24 cellular contexts compared by ENCODE assay signal in genomic region chr13:43782686-43783085, GRCh38. TPM values are rescaled to one million over a fixed set of nuclear protein-coding genes. Genes with fewer than 3 reads are reported as not detected.
A peak's percentile ranks its signal among the peaks of the same experiment; 100 is the strongest.
DNase-seq lines count a peak whose midpoint lies in the region; ATAC-seq and TF ChIP-seq lines count a peak whose summit lies in the region.
"Had no signal": no experiment of that assay in that cellular context is flagged by ENCODE, and none has a peak within 500 bp of the region (broad histone marks: within the 10 kb centered on the region; RNA-seq: fewer than 3 reads in every experiment).

No MANE protein-coding gene starts in this region.

- H3K36me3 Mint-ChIP-seq in MCF 10A (ENCODE audit: insufficient read depth, unreplicated experiment), result no peaks in the 10 kb centered on the region
- no peaks in the 10 kb centered on the region for H3K36me3 Mint-ChIP-seq in neural crest cell (ENCODE audit: low read depth)
- H3K36me3 Mint-ChIP-seq: CD4-positive, alpha-beta memory T cell; T-cell had no signal

- CTCF ChIA-PET in MCF 10A (lab: Yijun Ruan, JAX), result interaction anchor here (0.7 to 1.3 kb wide), 2 partner anchors 18 to 542 kb away, joined by 3 read pairs; no protein-coding TSS in a partner anchor

- H3K4me1 ChIP-seq in breast epithelium, result no peaks in the 10 kb centered on the region
- H3K4me1 ChIP-seq in esophagus muscularis mucosa, result peaks cover 28 to 54% (median 49%) of the 10 kb centered on the region in 4 donors

- H3K9me3 Mint-ChIP-seq in MCF 10A (ENCODE audit: unreplicated experiment), result no peaks in the 10 kb centered on the region
- no peaks in the 10 kb centered on the region for H3K9me3 Mint-ChIP-seq in neural crest cell
- H3K9me3 Mint-ChIP-seq: T-cell had no signal

- H3K27me3 ChIP-seq in breast epithelium (no peaks in the 10 kb centered on the region), esophagus muscularis mucosa (peaks cover 0 to 4% (median 0%) of the 10 kb centered on the region in 4 donors)

- no TSS peak for BruUV-seq in MCF 10A (replicated peaks; lab: Mats Ljungman, UMichigan)

- H3K4me3 ChIP-seq in breast epithelium (no peak overlapping the region), esophagus muscularis mucosa (no peak overlapping the region)
- H3K4me3 ChIP-seq: BLaER1, K562 had no signal

- no peaks in the 10 kb centered on the region for H3K36me3 ChIP-seq in breast epithelium
- H3K36me3 ChIP-seq in esophagus muscularis mucosa, result no peaks in the 10 kb centered on the region
- H3K36me3 ChIP-seq: BLaER1 had no signal

- DNase-seq in MCF 10A (ENCODE audit: unreplicated experiment) (peak; percentile 23), breast epithelium (ENCODE audit: low spot score in 2 of 2) (no peak), SW480 (ENCODE audit: low spot score) (peak; percentile 39), esophagus muscularis mucosa (ENCODE audit: extremely low spot score) (no peak), neural crest cell (ENCODE audit: low read depth, low spot score) (no peak), NCI-H510A treated with DMSO at 0.1 percent for 48 hours (lab: John Stamatoyannopoulos, UW) (no peak), islet precursor cell (no peak)
- DNase-seq: Caco-2; CD4-positive, alpha-beta memory T cell; DMS153; GDM1; H7; NCI-H1092; NCI-H1436; NCI-H1930; NCI-H748 treated with DMSO at 0.1 percent for 48 hours; T-cell had no signal

- TF ChIP-seq POLR2A in breast epithelium (IDR thresholded peaks at IDR 0.05), result no peak
- TF ChIP-seq POLR2A in esophagus muscularis mucosa (IDR thresholded peaks at IDR 0.05; ENCODE audit: low read depth), result no peak

- no peak for TF ChIP-seq CTCF in MCF 10A (IDR thresholded peaks at IDR 0.05; ENCODE audit: unreplicated experiment)
- no peak for TF ChIP-seq CTCF in breast epithelium (IDR thresholded peaks at IDR 0.05)
- no peak for TF ChIP-seq CTCF in esophagus muscularis mucosa (IDR thresholded peaks at IDR 0.05)
- no peak for TF ChIP-seq CTCF in neural crest cell (conservative IDR thresholded peaks at IDR 0.05)

- H3K27ac ChIP-seq in breast epithelium, result no peak overlapping the region
- H3K27ac ChIP-seq in esophagus muscularis mucosa (replicated peaks in 1 of 4), result peak overlapping the region in 3 of 4 donors; percentile 50 to 96 (median 92)
- H3K27ac ChIP-seq: BLaER1, HL-60 had no signal

- H3K27ac Mint-ChIP-seq in MCF 10A (ENCODE audit: low read depth, unreplicated experiment) (no peak overlapping the region), neural crest cell (ENCODE audit: unreplicated experiment) (no peak overlapping the region)
- H3K27ac Mint-ChIP-seq: CD4-positive, alpha-beta memory T cell; T-cell had no signal

- H3K4me1 Mint-ChIP-seq in MCF 10A (ENCODE audit: insufficient read depth, unreplicated experiment) (peaks cover 16% of the 10 kb centered on the region), neural crest cell (peaks cover 15% of the 10 kb centered on the region)

- no peak for ATAC-seq in GM18519 (IDR thresholded peaks at IDR 0.05; ENCODE audit: low FRiP score, unreplicated experiment)
- ATAC-seq: HepG2, K562, Panc1, SK-N-SH treated with all-trans-retinoic acid at 6 μM for 48 hours, T-cell had no signal

- H3K9me3 ChIP-seq in breast epithelium (no peaks in the 10 kb centered on the region), esophagus muscularis mucosa (no peaks in the 10 kb centered on the region)
- H3K9me3 ChIP-seq: BLaER1, Caco-2 had no signal

- H3K27me3 Mint-ChIP-seq in MCF 10A (ENCODE audit: insufficient read depth, unreplicated experiment) (no peaks in the 10 kb centered on the region), neural crest cell (ENCODE audit: low read depth) (peaks cover 8% of the 10 kb centered on the region)

- WGBS in esophagus muscularis mucosa, result 72% methylated on average over 1 of the region's 1 CpG

- TF ChIP-seq EP300 in esophagus muscularis mucosa (IDR thresholded peaks at IDR 0.05), result no peak

- POLR2A ChIA-PET in MCF 10A (lab: Yijun Ruan, JAX), result interaction anchor here (1.1 kb wide), 1 partner anchor 22 kb away, joined by 3 read pairs; no protein-coding TSS in a partner anchor

- no peak overlapping the region for H3K4me3 Mint-ChIP-seq in MCF 10A (ENCODE audit: unreplicated experiment)
- peak overlapping the region; percentile 29 for H3K4me3 Mint-ChIP-seq in neural crest cell
- H3K4me3 Mint-ChIP-seq: CD4-positive, alpha-beta memory T cell; T-cell had no signal

- intact Hi-C loops in MCF 10A (cut with micrococcal nuclease), result no loop called here
- intact Hi-C loops in breast epithelium (cut with DNase I; ENCODE audit: low total_unique reads), result no loop called here
- intact Hi-C loops in esophagus muscularis mucosa (cut with DNase I), result loop anchor here (10.0 kb wide), 1 partner anchor 518 kb away; no protein-coding TSS in a partner anchor

RNA-seq across cellular contexts. Expression of gene ENOX1, which starts 4.1 kb away (rescaled TPM):
- 1.5 and 1.8 TPM in 2 replicates for total RNA-seq in MCF 10A (2022)
- total RNA-seq in breast epithelium, result 1 to 10 TPM; 1.9 to 2.3 (median 2.0) TPM
- total RNA-seq in esophagus muscularis mucosa, result 10 to 100 TPM in 3 of 4 donors, 1 to 10 TPM in 1; 9.3 to 14.1 (median 12.4) TPM
- total RNA-seq in neural crest cell, result 3.1 and 3.8 TPM in 2 replicates
- total RNA-seq: CD4-positive, alpha-beta memory T cell; HepG2; K562 had no signal

Comparison
In these comparisons a context has a peak if more than half of its experiments do, and no peak if none do; other contexts are left out.
1. DNase-seq: peak in MCF 10A (single experiment) and SW480 (single experiment); none in breast epithelium (0 of 2), esophagus muscularis mucosa (single experiment), neural crest cell (single experiment), NCI-H510A treated with DMSO at 0.1 percent for 48 hours (single experiment) and islet precursor cell (single experiment).
2. H3K27ac ChIP-seq: peak in esophagus muscularis mucosa (3 of 4); none in breast epithelium (0 of 2).